ENCODE assay signal across 1 cellular context in genomic region chr2:127153691-127154158, GRCh38.
TF ChIP-seq lines count a peak whose summit lies in the region.

No MANE protein-coding gene starts in this region.

TF ChIP-seq in IMR-90, 13 proteins besides CTCF, POLR2A, EP300 and RAD21 (continued from another document):
- no peak for TF ChIP-seq MXI1 (IDR thresholded peaks at IDR 0.05; ENCODE audit: borderline replicate concordance, low read depth, low read length)
- TF ChIP-seq USF2 (IDR thresholded peaks at IDR 0.05; ENCODE audit: low read depth, low read length): peak; percentile 38; the same call in 1 of the 2 replicates
- no peak for TF ChIP-seq RFX5 (IDR thresholded peaks at IDR 0.05; ENCODE audit: low read depth, low read length)
- TF ChIP-seq SMC3 (IDR thresholded peaks at IDR 0.05; ENCODE audit: low read depth, low read length): no peak
- TF ChIP-seq MAFK (IDR thresholded peaks at IDR 0.05; ENCODE audit: low read depth, low read length): no peak
- TF ChIP-seq RCOR1 (IDR thresholded peaks at IDR 0.05; ENCODE audit: insufficient replicate concordance, low read length): no peak
- TF ChIP-seq ELK1 (IDR thresholded peaks at IDR 0.05; ENCODE audit: borderline replicate concordance, low read depth, low read length): no peak
- TF ChIP-seq NFE2L2 (IDR thresholded peaks at IDR 0.05; ENCODE audit: low read depth, low read length): no peak
